In the genomic region with DNA sequence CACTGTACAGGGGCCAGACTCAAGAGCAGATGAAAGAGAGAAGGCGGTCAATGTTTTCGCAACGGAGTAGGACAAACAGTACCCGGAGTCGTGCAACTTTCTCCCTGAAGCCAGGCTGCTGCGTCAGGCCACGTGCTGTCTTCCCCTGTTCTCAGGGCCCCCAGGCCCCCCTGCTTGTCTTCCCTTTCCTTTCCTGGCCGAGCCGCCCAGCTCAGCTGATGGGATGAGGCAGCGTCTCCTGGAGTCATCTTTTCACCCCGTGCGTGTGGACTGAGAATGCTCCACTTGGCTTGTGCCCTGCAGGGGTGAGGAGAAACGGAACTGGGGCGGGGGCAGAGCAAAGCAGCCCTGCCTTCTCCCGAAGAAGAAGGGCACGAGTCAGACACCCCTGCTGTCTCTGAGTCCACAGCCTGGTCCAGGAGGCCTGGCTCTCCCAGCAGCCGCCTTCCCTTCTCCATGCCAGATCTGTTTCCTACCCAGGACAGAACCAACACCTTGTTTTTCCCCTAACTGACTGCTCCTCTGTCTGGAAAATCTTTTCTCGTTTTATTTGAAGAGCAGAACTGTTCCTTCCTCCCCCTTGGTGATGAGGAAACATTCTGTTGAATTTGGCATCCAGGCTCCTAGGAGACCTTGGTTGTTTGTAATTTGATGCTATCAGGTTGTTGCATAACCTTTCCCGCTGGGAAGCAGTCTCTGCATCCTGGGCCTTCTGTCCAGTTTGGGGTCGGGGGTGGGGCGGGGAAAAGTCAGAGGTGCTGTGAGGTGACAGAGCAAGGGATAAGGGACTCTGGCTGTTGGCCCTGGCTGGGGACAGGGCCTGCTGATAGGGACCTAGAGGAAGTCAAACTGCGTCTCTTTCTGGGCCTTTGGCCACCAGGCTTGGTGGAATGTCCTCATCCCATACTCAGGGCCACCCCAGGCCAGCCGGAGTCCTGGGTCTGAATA, we compare ENCODE assay signal across 1 cellular context.
A peak's percentile ranks its signal among the peaks of the same experiment; 100 is the strongest.
TF ChIP-seq lines count a peak whose summit lies in the region.

No MANE protein-coding gene starts in this region.

TF ChIP-seq in HepG2, 621 proteins besides CTCF, POLR2A, EP300 and RAD21 (continued from another document and continues in another):
- TF ChIP-seq ZBTB20 (CRISPR knock-in tag; IDR thresholded peaks at IDR 0.05; ENCODE audit: borderline replicate concordance, low read depth) (peak; percentile 88; the same call in 1 of the 2 replicates), U2AF1 (optimal IDR thresholded peaks at IDR 0.05; ENCODE audit: low read depth, low read length) (no peak), MYC (CRISPR knock-in tag; IDR thresholded peaks at IDR 0.05; ENCODE audit: borderline replicate concordance) (peak; percentile 98), PHF5A (CRISPR knock-in tag; IDR thresholded peaks at IDR 0.05; ENCODE audit: low read depth, unreplicated experiment) (peak; percentile 68), TBP (CRISPR knock-in tag; IDR thresholded peaks at IDR 0.05) (no peak), NAIF1 (CRISPR knock-in tag; IDR thresholded peaks at IDR 0.05; ENCODE audit: borderline replicate concordance) (no peak; the same call in 1 of the 2 replicates), ZNF333 (CRISPR knock-in tag; IDR thresholded peaks at IDR 0.05; ENCODE audit: borderline replicate concordance) (no peak; the same call in none of the 2 replicates), AKAP8 (CRISPR knock-in tag; IDR thresholded peaks at IDR 0.05) (0 out of 2 replicates have a peak, but pooled peaks have one; percentile 30), CEBPB (IDR thresholded peaks at IDR 0.05; ENCODE audit: borderline replicate concordance, low read depth, low read length) (peak; percentile 99), ZNF484 (CRISPR knock-in tag; IDR thresholded peaks at IDR 0.05; ENCODE audit: borderline replicate concordance, low read depth) (no peak), HMG20A (CRISPR knock-in tag; IDR thresholded peaks at IDR 0.05; ENCODE audit: borderline replicate concordance) (peak; percentile 83), ISL2 (CRISPR knock-in tag; IDR thresholded peaks at IDR 0.05) (peak; percentile 88), KDM4B (CRISPR knock-in tag; IDR thresholded peaks at IDR 0.05) (peak; percentile 67; the same call in 1 of the 2 replicates), ZBTB44 (CRISPR knock-in tag; IDR thresholded peaks at IDR 0.05) (no peak), PHF21A (CRISPR knock-in tag; IDR thresholded peaks at IDR 0.05) (peak; percentile 95), DNMT1 (CRISPR knock-in tag; IDR thresholded peaks at IDR 0.05) (no peak), ZEB1 (IDR thresholded peaks at IDR 0.05; ENCODE audit: insufficient replicate concordance, low read depth) (peak; percentile 27), RNF2 (conservative IDR thresholded peaks at IDR 0.05; ENCODE audit: low read depth) (peak; percentile 85), ZNF703 (CRISPR knock-in tag; IDR thresholded peaks at IDR 0.05; ENCODE audit: borderline replicate concordance) (0 out of 2 replicates have a peak, but pooled peaks have one; percentile 26), NFAT5 (CRISPR knock-in tag; IDR thresholded peaks at IDR 0.05) (peak; percentile 50; the same call in 1 of the 2 replicates), CREB1 (IDR thresholded peaks at IDR 0.05) (no peak), CREB1 (CRISPR knock-in tag; IDR thresholded peaks at IDR 0.05) (peak; percentile 78), ZNF382 (CRISPR knock-in tag; IDR thresholded peaks at IDR 0.05; ENCODE audit: borderline replicate concordance) (no peak), ZBTB21 (CRISPR knock-in tag; IDR thresholded peaks at IDR 0.05) (0 out of 2 replicates have a peak, but pooled peaks have one; percentile 57), BORCS8-MEF2B (CRISPR knock-in tag; IDR thresholded peaks at IDR 0.05) (0 out of 2 replicates have a peak, but pooled peaks have one; percentile 31)
- TF ChIP-seq, protein P1, sequence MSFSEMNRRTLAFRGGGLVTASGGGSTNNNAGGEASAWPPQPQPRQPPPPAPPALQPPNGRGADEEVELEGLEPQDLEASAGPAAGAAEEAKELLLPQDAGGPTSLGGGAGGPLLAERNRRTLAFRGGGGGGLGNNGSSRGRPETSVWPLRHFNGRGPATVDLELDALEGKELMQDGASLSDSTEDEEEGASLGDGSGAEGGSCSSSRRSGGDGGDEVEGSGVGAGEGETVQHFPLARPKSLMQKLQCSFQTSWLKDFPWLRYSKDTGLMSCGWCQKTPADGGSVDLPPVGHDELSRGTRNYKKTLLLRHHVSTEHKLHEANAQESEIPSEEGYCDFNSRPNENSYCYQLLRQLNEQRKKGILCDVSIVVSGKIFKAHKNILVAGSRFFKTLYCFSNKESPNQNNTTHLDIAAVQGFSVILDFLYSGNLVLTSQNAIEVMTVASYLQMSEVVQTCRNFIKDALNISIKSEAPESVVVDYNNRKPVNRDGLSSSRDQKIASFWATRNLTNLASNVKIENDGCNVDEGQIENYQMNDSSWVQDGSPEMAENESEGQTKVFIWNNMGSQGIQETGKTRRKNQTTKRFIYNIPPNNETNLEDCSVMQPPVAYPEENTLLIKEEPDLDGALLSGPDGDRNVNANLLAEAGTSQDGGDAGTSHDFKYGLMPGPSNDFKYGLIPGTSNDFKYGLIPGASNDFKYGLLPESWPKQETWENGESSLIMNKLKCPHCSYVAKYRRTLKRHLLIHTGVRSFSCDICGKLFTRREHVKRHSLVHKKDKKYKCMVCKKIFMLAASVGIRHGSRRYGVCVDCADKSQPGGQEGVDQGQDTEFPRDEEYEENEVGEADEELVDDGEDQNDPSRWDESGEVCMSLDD (CRISPR knock-in tag; IDR thresholded peaks at IDR 0.05; ENCODE audit: borderline replicate concordance) = no peak; the same call in 1 of the 2 replicates
- TF ChIP-seq, protein P2, sequence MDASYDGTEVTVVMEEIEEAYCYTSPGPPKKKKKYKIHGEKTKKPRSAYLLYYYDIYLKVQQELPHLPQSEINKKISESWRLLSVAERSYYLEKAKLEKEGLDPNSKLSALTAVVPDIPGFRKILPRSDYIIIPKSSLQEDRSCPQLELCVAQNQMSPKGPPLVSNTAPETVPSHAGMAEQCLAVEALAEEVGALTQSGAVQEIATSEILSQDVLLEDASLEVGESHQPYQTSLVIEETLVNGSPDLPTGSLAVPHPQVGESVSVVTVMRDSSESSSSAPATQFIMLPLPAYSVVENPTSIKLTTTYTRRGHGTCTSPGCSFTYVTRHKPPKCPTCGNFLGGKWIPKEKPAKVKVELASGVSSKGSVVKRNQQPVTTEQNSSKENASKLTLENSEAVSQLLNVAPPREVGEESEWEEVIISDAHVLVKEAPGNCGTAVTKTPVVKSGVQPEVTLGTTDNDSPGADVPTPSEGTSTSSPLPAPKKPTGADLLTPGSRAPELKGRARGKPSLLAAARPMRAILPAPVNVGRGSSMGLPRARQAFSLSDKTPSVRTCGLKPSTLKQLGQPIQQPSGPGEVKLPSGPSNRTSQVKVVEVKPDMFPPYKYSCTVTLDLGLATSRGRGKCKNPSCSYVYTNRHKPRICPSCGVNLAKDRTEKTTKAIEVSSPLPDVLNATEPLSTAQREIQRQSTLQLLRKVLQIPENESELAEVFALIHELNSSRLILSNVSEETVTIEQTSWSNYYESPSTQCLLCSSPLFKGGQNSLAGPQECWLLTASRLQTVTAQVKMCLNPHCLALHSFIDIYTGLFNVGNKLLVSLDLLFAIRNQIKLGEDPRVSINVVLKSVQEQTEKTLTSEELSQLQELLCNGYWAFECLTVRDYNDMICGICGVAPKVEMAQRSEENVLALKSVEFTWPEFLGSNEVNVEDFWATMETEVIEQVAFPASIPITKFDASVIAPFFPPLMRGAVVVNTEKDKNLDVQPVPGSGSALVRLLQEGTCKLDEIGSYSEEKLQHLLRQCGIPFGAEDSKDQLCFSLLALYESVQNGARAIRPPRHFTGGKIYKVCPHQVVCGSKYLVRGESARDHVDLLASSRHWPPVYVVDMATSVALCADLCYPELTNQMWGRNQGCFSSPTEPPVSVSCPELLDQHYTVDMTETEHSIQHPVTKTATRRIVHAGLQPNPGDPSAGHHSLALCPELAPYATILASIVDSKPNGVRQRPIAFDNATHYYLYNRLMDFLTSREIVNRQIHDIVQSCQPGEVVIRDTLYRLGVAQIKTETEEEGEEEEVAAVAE (CRISPR knock-in tag; IDR thresholded peaks at IDR 0.05; ENCODE audit: borderline replicate concordance) = peak; percentile 55
- TF ChIP-seq, protein P3, sequence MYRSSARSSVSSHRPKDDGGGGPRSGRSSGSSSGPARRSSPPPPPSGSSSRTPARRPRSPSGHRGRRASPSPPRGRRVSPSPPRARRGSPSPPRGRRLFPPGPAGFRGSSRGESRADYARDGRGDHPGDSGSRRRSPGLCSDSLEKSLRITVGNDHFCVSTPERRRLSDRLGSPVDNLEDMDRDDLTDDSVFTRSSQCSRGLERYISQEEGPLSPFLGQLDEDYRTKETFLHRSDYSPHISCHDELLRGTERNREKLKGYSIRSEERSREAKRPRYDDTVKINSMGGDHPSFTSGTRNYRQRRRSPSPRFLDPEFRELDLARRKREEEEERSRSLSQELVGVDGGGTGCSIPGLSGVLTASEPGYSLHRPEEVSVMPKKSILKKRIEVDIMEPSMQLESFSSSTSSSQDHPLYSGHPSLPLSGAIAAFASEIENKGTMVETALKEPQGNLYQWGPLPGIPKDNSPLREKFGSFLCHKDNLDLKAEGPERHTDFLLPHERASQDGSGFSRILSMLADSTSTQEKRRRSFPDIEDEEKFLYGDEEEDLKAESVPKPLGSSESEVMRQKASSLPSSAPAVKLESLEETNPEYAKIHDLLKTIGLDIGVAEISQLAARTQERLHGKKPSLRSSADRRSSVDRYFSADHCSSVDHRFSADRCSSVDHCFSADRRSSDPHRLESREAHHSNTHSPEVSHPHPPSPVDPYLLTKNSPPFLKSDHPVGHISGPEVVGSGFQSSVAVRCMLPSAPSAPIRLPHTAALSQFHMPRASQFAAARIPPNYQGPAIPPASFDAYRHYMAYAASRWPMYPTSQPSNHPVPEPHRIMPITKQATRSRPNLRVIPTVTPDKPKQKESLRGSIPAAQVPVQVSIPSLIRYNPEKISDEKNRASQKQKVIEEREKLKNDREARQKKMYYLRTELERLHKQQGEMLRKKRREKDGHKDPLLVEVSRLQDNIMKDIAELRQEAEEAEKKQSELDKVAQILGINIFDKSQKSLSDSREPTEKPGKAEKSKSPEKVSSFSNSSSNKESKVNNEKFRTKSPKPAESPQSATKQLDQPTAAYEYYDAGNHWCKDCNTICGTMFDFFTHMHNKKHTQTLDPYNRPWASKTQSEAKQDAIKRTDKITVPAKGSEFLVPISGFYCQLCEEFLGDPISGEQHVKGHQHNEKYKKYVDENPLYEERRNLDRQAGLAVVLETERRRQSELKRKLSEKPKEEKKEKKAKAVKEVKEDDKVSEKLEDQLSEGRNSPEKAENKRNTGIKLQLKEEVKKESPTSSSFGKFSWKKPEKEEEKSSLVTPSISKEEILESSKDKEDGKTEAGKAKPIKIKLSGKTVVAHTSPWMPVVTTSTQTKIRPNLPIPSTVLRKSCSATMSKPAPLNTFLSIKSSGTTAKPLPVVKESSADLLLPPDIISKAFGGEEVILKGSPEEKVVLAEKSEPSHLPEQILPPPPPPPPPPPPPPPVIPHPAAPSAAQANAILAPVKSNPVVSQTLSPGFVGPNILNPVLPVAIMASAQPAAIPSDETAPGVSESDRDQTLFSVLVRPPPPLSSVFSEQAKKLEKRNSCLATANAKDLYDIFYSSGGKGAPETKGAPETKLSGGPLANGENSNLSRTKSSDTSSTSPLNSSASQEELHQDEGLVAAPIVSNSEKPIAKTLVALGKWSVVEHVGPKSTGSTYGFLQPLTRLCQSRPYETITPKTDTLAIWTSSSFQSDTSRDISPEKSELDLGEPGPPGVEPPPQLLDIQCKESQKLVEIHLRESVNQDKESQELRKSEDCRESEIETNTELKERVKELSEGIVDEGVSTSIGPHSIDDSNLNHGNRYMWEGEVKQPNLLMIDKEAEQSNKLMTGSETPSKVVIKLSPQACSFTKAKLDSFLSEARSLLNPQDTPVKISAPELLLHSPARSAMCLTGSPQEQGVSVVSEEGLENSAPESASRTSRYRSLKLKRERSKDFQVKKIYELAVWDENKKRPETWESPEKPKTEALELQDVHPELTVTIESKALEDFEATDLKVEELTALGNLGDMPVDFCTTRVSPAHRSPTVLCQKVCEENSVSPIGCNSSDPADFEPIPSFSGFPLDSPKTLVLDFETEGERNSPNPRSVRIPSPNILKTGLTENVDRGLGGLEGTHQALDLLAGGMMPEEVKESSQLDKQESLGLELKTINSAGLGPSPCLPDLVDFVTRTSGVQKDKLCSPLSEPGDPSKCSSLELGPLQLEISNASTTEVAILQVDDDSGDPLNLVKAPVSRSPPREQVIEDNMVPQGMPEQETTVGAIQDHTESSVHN (CRISPR knock-in tag; IDR thresholded peaks at IDR 0.05) = peak; percentile 89; the same call in 1 of the 2 replicates
